ENCODE assay signal across 2 cellular contexts in the genomic region with DNA sequence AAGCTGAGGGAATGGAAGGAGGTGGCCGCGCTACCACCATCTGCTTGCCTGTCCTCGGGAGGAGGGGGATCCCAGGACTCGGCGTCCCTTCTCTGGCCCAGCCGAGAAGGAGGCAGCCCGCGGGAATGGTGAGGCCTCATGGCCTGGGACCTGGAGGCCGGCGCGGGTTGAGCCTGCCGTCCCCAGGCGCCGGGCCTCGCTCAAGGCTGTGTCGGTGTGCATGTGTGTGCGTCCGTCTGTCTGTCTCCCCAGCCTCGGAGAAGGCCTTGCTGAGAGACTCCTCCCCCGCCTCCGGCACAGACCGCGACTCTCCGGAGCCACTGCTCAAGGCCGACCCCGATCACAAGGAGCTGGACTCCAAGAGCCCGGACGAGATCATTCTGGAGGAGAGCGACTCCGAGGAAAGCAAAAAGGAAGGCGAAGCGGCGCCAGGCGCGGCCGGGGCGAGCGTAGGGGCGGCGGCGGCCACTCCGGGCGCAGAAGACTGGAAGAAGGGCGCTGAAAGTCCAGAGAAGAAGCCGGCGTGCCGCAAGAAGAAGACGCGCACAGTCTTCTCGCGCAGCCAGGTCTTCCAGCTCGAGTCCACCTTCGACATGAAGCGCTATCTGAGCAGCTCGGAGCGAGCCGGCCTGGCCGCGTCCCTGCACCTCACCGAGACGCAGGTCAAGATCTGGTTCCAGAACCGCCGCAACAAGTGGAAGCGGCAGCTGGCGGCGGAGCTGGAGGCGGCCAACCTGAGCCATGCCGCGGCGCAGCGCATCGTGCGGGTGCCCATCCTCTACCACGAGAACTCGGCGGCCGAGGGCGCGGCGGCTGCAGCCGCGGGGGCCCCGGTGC.
TF ChIP-seq lines count a peak whose summit lies in the region.

No MANE protein-coding gene starts in this region.

TF ChIP-seq in SK-N-SH, 30 proteins besides CTCF, POLR2A, EP300 and RAD21 (continued from another document):
- TF ChIP-seq, protein P1, sequence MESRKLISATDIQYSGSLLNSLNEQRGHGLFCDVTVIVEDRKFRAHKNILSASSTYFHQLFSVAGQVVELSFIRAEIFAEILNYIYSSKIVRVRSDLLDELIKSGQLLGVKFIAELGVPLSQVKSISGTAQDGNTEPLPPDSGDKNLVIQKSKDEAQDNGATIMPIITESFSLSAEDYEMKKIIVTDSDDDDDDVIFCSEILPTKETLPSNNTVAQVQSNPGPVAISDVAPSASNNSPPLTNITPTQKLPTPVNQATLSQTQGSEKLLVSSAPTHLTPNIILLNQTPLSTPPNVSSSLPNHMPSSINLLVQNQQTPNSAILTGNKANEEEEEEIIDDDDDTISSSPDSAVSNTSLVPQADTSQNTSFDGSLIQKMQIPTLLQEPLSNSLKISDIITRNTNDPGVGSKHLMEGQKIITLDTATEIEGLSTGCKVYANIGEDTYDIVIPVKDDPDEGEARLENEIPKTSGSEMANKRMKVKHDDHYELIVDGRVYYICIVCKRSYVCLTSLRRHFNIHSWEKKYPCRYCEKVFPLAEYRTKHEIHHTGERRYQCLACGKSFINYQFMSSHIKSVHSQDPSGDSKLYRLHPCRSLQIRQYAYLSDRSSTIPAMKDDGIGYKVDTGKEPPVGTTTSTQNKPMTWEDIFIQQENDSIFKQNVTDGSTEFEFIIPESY (IDR thresholded peaks at IDR 0.05; ENCODE audit: borderline replicate concordance, low read depth): no peak

TF ChIP-seq in SK-N-SH treated with all-trans-retinoic acid at 6 μM for 48 hours, 23 proteins besides CTCF, POLR2A, EP300 and RAD21 (continued from another document):
- TF ChIP-seq, protein P2, sequence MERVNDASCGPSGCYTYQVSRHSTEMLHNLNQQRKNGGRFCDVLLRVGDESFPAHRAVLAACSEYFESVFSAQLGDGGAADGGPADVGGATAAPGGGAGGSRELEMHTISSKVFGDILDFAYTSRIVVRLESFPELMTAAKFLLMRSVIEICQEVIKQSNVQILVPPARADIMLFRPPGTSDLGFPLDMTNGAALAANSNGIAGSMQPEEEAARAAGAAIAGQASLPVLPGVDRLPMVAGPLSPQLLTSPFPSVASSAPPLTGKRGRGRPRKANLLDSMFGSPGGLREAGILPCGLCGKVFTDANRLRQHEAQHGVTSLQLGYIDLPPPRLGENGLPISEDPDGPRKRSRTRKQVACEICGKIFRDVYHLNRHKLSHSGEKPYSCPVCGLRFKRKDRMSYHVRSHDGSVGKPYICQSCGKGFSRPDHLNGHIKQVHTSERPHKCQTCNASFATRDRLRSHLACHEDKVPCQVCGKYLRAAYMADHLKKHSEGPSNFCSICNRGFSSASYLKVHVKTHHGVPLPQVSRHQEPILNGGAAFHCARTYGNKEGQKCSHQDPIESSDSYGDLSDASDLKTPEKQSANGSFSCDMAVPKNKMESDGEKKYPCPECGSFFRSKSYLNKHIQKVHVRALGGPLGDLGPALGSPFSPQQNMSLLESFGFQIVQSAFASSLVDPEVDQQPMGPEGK (CRISPR knock-in tag; IDR thresholded peaks at IDR 0.05; ENCODE audit: borderline replicate concordance): no peak
- TF ChIP-seq ZNF8 (CRISPR knock-in tag; IDR thresholded peaks at IDR 0.05): no peak
- no peak for TF ChIP-seq TOX (CRISPR knock-in tag; IDR thresholded peaks at IDR 0.05; ENCODE audit: borderline replicate concordance)
- TF ChIP-seq ZFP3 (CRISPR knock-in tag; IDR thresholded peaks at IDR 0.05): no peak
- TF ChIP-seq GLIS3 (CRISPR knock-in tag; IDR thresholded peaks at IDR 0.05): no peak
- TF ChIP-seq RARB (CRISPR knock-in tag; IDR thresholded peaks at IDR 0.05): no peak
